ENCODE assay signal across 8 cellular contexts in genomic region chr16:29007865-29008593, GRCh38.
A peak's percentile ranks its signal among the peaks of the same experiment; 100 is the strongest.
DNase-seq lines count a peak whose midpoint lies in the region; ATAC-seq and TF ChIP-seq lines count a peak whose summit lies in the region.

No MANE protein-coding gene starts in this region.

- no peaks in the 10 kb centered on the region for H3K9me3 ChIP-seq in Loucy (ENCODE audit: insufficient read depth, low read depth, low read length)
- H3K9me3 ChIP-seq in effector memory CD4-positive, alpha-beta T cell (ENCODE audit: control insufficient read depth, low read length), result no peaks in the 10 kb centered on the region

- H3K36me3 ChIP-seq in Loucy (ENCODE audit: insufficient read depth, low read length), result no peaks in the 10 kb centered on the region
- no peaks in the 10 kb centered on the region for H3K36me3 ChIP-seq in effector memory CD4-positive, alpha-beta T cell (ENCODE audit: control insufficient read depth, insufficient read depth, low read length)

- peak; percentile 74 to 82 for DNase-seq in activated CD4-positive, alpha-beta T cell treated with anti-CD3 and anti-CD28 coated beads, Interleukin-2, amount 50 U/mL, for 48 hours
- DNase-seq in effector memory CD4-positive, alpha-beta T cell, result peak in 2 of 3 donors; percentile 23 to 59
- DNase-seq in stimulated activated naive CD4-positive, alpha-beta T cell treated with Interleukin-2 at 50 U/mL for 16 hours (lab: John Stamatoyannopoulos, UW), result peak; percentile 76
- DNase-seq in hepatic stellate cell (ENCODE audit: low spot score), result no peak
- no peak for DNase-seq in cerebellar cortex (ENCODE audit: low spot score)
- no peak for DNase-seq in NCI-H187 (lab: John Stamatoyannopoulos, UW)

- no peaks in the 10 kb centered on the region for H3F3A ChIP-seq in Loucy (ENCODE audit: low read depth)

- peak overlapping the region; percentile 56 for H3K27ac ChIP-seq in effector memory CD4-positive, alpha-beta T cell (ENCODE audit: insufficient read depth, low read length, poor library complexity, severe bottlenecking)

- no peaks in the 10 kb centered on the region for H3K79me2 ChIP-seq in Loucy (ENCODE audit: insufficient read depth, low read length)

- H3K4me1 ChIP-seq in Loucy (ENCODE audit: insufficient read depth, low read length, poor library complexity, severe bottlenecking), result peaks cover 23% of the 10 kb centered on the region
- peaks cover 38% of the 10 kb centered on the region for H3K4me1 ChIP-seq in effector memory CD4-positive, alpha-beta T cell (ENCODE audit: control insufficient read depth, insufficient read depth, low read length, poor library complexity, severe bottlenecking)

- no peaks in the 10 kb centered on the region for H3K27me3 ChIP-seq in Loucy (ENCODE audit: insufficient read depth, low read length, poor library complexity, severe bottlenecking)
- no peaks in the 10 kb centered on the region for H3K27me3 ChIP-seq in effector memory CD4-positive, alpha-beta T cell (replicated peaks; ENCODE audit: control insufficient read depth, insufficient read depth, low read length, poor library complexity, severe bottlenecking)

- no peaks in the 10 kb centered on the region for H3K9me2 ChIP-seq in Loucy (replicated peaks; ENCODE audit: low read depth, low read length)

- no peak for TF ChIP-seq CTCF in Loucy (conservative IDR thresholded peaks at IDR 0.05; ENCODE audit: low read length)

- H3K4me2 ChIP-seq in Loucy (ENCODE audit: low read depth, low read length, poor library complexity, severe bottlenecking), result peak overlapping the region; percentile 2

- H2AFZ ChIP-seq in Loucy (ENCODE audit: low read length), result no peak overlapping the region

- H4K20me1 ChIP-seq in Loucy (ENCODE audit: insufficient read depth, low read length, poor library complexity, severe bottlenecking), result no peaks in the 10 kb centered on the region

- ATAC-seq in GM18511 (IDR thresholded peaks at IDR 0.05; ENCODE audit: unreplicated experiment), result no peak

- H3K9ac ChIP-seq in Loucy (ENCODE audit: low read depth, low read length, poor library complexity, severe bottlenecking), result no peak overlapping the region

- H3K4me3 ChIP-seq in Loucy (ENCODE audit: low read length, poor library complexity, severe bottlenecking), result no peak overlapping the region
- H3K4me3 ChIP-seq in effector memory CD4-positive, alpha-beta T cell (ENCODE audit: insufficient read depth, low read depth, low read length, poor library complexity, severe bottlenecking), result no peak overlapping the region

Comparison
In these comparisons a context has a peak if more than half of its experiments do, and no peak if none do; other contexts are left out.
1. DNase-seq: peak in activated CD4-positive, alpha-beta T cell treated with anti-CD3 and anti-CD28 coated beads, Interleukin-2, amount 50 U/mL, for 48 hours (2 of 2), effector memory CD4-positive, alpha-beta T cell (2 of 3) and stimulated activated naive CD4-positive, alpha-beta T cell treated with Interleukin-2 at 50 U/mL for 16 hours (single experiment); none in hepatic stellate cell (single experiment), cerebellar cortex (single experiment) and NCI-H187 (0 of 2).